In genomic region chr16:3646348-3646920, GRCh38 we compare ENCODE assay signal across 8 cellular contexts. TPM values are rescaled to one million over a fixed set of nuclear protein-coding genes. Genes with fewer than 3 reads are reported as not detected.
DNase-seq lines count a peak whose midpoint lies in the region; ATAC-seq and TF ChIP-seq lines count a peak whose summit lies in the region.

No MANE protein-coding gene starts in this region.

- H3K9ac ChIP-seq in NT2/D1 (ENCODE audit: insufficient read length, low read depth) (peak overlapping the region; percentile 57), iPS-20b (ENCODE audit: low read depth, low read length) (peak overlapping the region; percentile 56; the same call in 1 of the 2 replicates)

- TF ChIP-seq EP300 in stomach (IDR thresholded peaks at IDR 0.05), result no peak

- H3K27ac ChIP-seq in iPS-20b (ENCODE audit: low read length), result no peak overlapping the region
- H3K27ac ChIP-seq in stomach, result peak overlapping the region in 3 of 5 donors; percentile 21 to 47 (median 32)

- CTCF ChIA-PET in activated CD8-positive, alpha-beta T cell treated with anti-CD3 and anti-CD28 coated beads for 36 hours (lab: Charles Lee), result interaction anchor here (2.1 kb wide), 1 partner anchor 44 kb away, joined by 7 read pairs; no protein-coding TSS in a partner anchor
- CTCF ChIA-PET in activated CD8-positive, alpha-beta T cell treated with anti-CD3 and anti-CD28 coated beads, Interleukin-2, amount 10 ng/mL, durations not matched to agents 7 days and 5 days (lab: Charles Lee), result interaction anchor here (0.8 to 1.2 kb wide), 3 partner anchors 20 to 35 kb away, joined by 3 to 4 read pairs (median 3); partner anchors contain the start of gene SLX4

- no peaks in the 10 kb centered on the region for H3K27me3 Mint-ChIP-seq in activated CD8-positive, alpha-beta T cell treated with anti-CD3 and anti-CD28 coated beads for 36 hours
- no peaks in the 10 kb centered on the region for H3K27me3 Mint-ChIP-seq in activated CD8-positive, alpha-beta T cell treated with anti-CD3 and anti-CD28 coated beads, Interleukin-2, amount 10 ng/mL, durations not matched to agents 7 days and 5 days (ENCODE audit: low read depth)

- no peaks in the 10 kb centered on the region for H3K27me3 ChIP-seq in NT2/D1 (ENCODE audit: insufficient read depth, insufficient read length)
- no peaks in the 10 kb centered on the region for H3K27me3 ChIP-seq in iPS-20b (ENCODE audit: insufficient read depth, low read length)
- no peaks in the 10 kb centered on the region for H3K27me3 ChIP-seq in stomach

- WGBS in stomach, 5 donors, result 49 to 73% (median 55%) methylated on average over 15 of the region's 15 CpGs

- H3K4me1 ChIP-seq in NT2/D1 (ENCODE audit: insufficient read depth, insufficient read length) (peaks cover 29% of the 10 kb centered on the region), iPS-20b (ENCODE audit: insufficient read depth, low read length) (peaks cover 19% of the 10 kb centered on the region), stomach (peaks cover 9 to 16% (median 13%) of the 10 kb centered on the region in 4 donors)

- H3K4me1 Mint-ChIP-seq in activated CD8-positive, alpha-beta T cell treated with anti-CD3 and anti-CD28 coated beads for 36 hours (ENCODE audit: low read depth), result peaks cover 3% of the 10 kb centered on the region
- no peaks in the 10 kb centered on the region for H3K4me1 Mint-ChIP-seq in activated CD8-positive, alpha-beta T cell treated with anti-CD3 and anti-CD28 coated beads, Interleukin-2, amount 10 ng/mL, durations not matched to agents 7 days and 5 days (ENCODE audit: low read depth)

- intact Hi-C loops in activated CD8-positive, alpha-beta T cell treated with anti-CD3 and anti-CD28 coated beads for 36 hours (cut with micrococcal nuclease), result loop anchor here (10.0 kb wide), 1 partner anchor 122 kb away; no protein-coding TSS in a partner anchor
- intact Hi-C loops in stomach (cut with DNase I; ENCODE audit: low total_unique reads), result no loop called here

- H3K27ac Mint-ChIP-seq in activated CD8-positive, alpha-beta T cell treated with anti-CD3 and anti-CD28 coated beads for 36 hours, result peak overlapping the region; percentile 18
- no peak overlapping the region for H3K27ac Mint-ChIP-seq in activated CD8-positive, alpha-beta T cell treated with anti-CD3 and anti-CD28 coated beads, Interleukin-2, amount 10 ng/mL, durations not matched to agents 7 days and 5 days

- H3K9me3 ChIP-seq in NT2/D1 (ENCODE audit: insufficient read depth, low read length) (no peaks in the 10 kb centered on the region), iPS-20b (ENCODE audit: insufficient read depth, low read depth, low read length) (no peaks in the 10 kb centered on the region), stomach (no peaks in the 10 kb centered on the region)

- no peaks in the 10 kb centered on the region for H3K36me3 Mint-ChIP-seq in activated CD8-positive, alpha-beta T cell treated with anti-CD3 and anti-CD28 coated beads for 36 hours (ENCODE audit: low read depth)
- H3K36me3 Mint-ChIP-seq in activated CD8-positive, alpha-beta T cell treated with anti-CD3 and anti-CD28 coated beads, Interleukin-2, amount 10 ng/mL, durations not matched to agents 7 days and 5 days (ENCODE audit: low read depth), result peaks cover 17% of the 10 kb centered on the region

- TF ChIP-seq CTCF in activated CD8-positive, alpha-beta T cell treated with anti-CD3 and anti-CD28 coated beads for 36 hours (IDR thresholded peaks at IDR 0.05), result no peak
- no peak for TF ChIP-seq CTCF in stomach (IDR thresholded peaks at IDR 0.05)

- ATAC-seq in activated CD8-positive, alpha-beta T cell treated with anti-CD3 and anti-CD28 coated beads for 36 hours, result no peak
- no peak for ATAC-seq in activated CD8-positive, alpha-beta T cell treated with anti-CD3 and anti-CD28 coated beads, Interleukin-2, amount 10 ng/mL, durations not matched to agents 7 days and 5 days
- ATAC-seq in HG02763 (IDR thresholded peaks at IDR 0.05; ENCODE audit: unreplicated experiment), result no peak

- POLR2A ChIA-PET in activated CD8-positive, alpha-beta T cell treated with anti-CD3 and anti-CD28 coated beads for 36 hours (lab: Charles Lee), result no interaction called here
- POLR2A ChIA-PET in activated CD8-positive, alpha-beta T cell treated with anti-CD3 and anti-CD28 coated beads, Interleukin-2, amount 10 ng/mL, durations not matched to agents 7 days and 5 days (lab: Charles Lee), result interaction anchor here (0.6 kb wide), 1 partner anchor 1246 kb away, joined by 3 read pairs; no protein-coding TSS in a partner anchor

- peaks cover 35% of the 10 kb centered on the region for H3K36me3 ChIP-seq in NT2/D1 (ENCODE audit: insufficient read depth, insufficient read length, low read length)
- H3K36me3 ChIP-seq in iPS-20b (ENCODE audit: insufficient read depth, low read depth, low read length), result peaks cover 9% of the 10 kb centered on the region
- peaks cover 5 to 33% (median 23%) of the 10 kb centered on the region in 4 donors for H3K36me3 ChIP-seq in stomach

- TF ChIP-seq POLR2A in stomach (IDR thresholded peaks at IDR 0.05), result no peak

- no peaks in the 10 kb centered on the region for H3K9me3 Mint-ChIP-seq in activated CD8-positive, alpha-beta T cell treated with anti-CD3 and anti-CD28 coated beads for 36 hours
- no peaks in the 10 kb centered on the region for H3K9me3 Mint-ChIP-seq in activated CD8-positive, alpha-beta T cell treated with anti-CD3 and anti-CD28 coated beads, Interleukin-2, amount 10 ng/mL, durations not matched to agents 7 days and 5 days (ENCODE audit: insufficient read depth)

- no peak overlapping the region for H3K4me3 Mint-ChIP-seq in activated CD8-positive, alpha-beta T cell treated with anti-CD3 and anti-CD28 coated beads for 36 hours
- H3K4me3 Mint-ChIP-seq in activated CD8-positive, alpha-beta T cell treated with anti-CD3 and anti-CD28 coated beads, Interleukin-2, amount 10 ng/mL, durations not matched to agents 7 days and 5 days, result no peak overlapping the region

- no peak for DNase-seq in activated CD8-positive, alpha-beta T cell treated with anti-CD3 and anti-CD28 coated beads for 36 hours
- DNase-seq in activated CD8-positive, alpha-beta T cell treated with anti-CD3 and anti-CD28 coated beads, Interleukin-2, amount 10 ng/mL, durations not matched to agents 7 days and 5 days, result no peak
- DNase-seq in NT2/D1 (ENCODE audit: low read depth, low spot score) (no peak), stomach (peak; percentile 73), ecto neural progenitor cell (ENCODE audit: low spot score) (no peak)
- DNase-seq in stimulated activated naive CD4-positive, alpha-beta T cell (lab: John Stamatoyannopoulos, UW), result no peak

- no peak overlapping the region for H3K4me3 ChIP-seq in NT2/D1 (ENCODE audit: insufficient read length, low read depth)
- H3K4me3 ChIP-seq in iPS-20b (ENCODE audit: low read length), result no peak overlapping the region
- H3K4me3 ChIP-seq in stomach, result no peak overlapping the region

RNA-seq across cellular contexts. Expression of gene DNASE1, which starts 8.1 kb away (rescaled TPM):
- total RNA-seq in activated CD8-positive, alpha-beta T cell treated with anti-CD3 and anti-CD28 coated beads for 36 hours, result 10 to 100 TPM; 11.8 to 12.1 TPM
- total RNA-seq in activated CD8-positive, alpha-beta T cell treated with anti-CD3 and anti-CD28 coated beads, Interleukin-2, amount 10 ng/mL, durations not matched to agents 7 days and 5 days, result 10 to 100 TPM; 45.7 to 48.3 TPM
- total RNA-seq in stomach, result 100 to 1,000 TPM in 1 of 5 donors, 10 to 100 TPM in 4; 35.2 to 128 (median 43.0) TPM
- 10 to 100 TPM; 10.4 to 25.7 (median 25.0) TPM for polyA plus RNA-seq in stomach

RNA-seq across cellular contexts. Expression of gene SLX4, which starts 35.0 kb away (rescaled TPM):
- 10 to 100 TPM in 1 of 2 experiments, 1 to 10 TPM in 1; 9.8 to 10.1 TPM for total RNA-seq in activated CD8-positive, alpha-beta T cell treated with anti-CD3 and anti-CD28 coated beads for 36 hours
- total RNA-seq in activated CD8-positive, alpha-beta T cell treated with anti-CD3 and anti-CD28 coated beads, Interleukin-2, amount 10 ng/mL, durations not matched to agents 7 days and 5 days, result 10 to 100 TPM; 16.3 to 16.5 TPM
- 10 to 100 TPM in 1 of 5 donors, 1 to 10 TPM in 4; 5.1 to 19.7 (median 8.0) TPM for total RNA-seq in stomach
- polyA plus RNA-seq in stomach, result 1 to 10 TPM in 1 of 3 donors, under 1 TPM in 2; 0.76 to 1.3 (median 1.00) TPM
